In the genomic region with DNA sequence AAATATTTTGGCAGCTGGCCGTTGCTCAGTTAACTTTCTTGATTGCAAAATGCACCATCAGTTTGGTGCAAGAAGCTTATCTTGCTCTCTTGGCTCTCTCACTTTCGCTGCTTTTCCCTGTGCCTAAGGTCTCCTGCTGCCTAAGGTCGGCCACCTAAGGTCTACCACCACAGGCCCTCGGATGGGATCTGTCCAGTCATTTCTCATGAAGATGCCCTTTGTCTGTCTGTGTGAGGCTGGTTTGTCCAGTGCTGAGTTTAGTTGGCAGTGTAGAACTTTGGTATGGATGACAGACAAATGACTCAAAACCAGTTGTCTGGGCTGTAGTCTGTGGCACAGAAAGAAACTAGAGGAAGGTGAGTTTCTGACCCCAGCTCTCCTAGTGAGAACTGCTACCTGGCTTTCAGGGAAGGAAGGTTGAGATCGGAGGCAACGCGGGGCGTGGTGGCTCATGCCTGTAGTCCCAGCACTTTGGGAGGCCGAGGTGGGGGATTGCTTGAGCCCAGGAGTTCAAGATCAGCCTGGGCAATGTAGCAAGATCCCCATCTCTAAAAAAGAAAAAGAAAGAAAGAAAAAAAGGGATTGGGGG, we compare ENCODE assay signal across 8 cellular contexts. TPM values are rescaled to one million over a fixed set of nuclear protein-coding genes. Genes with fewer than 3 reads are reported as not detected.
DNase-seq lines count a peak whose midpoint lies in the region; ATAC-seq and TF ChIP-seq lines count a peak whose summit lies in the region.

No MANE protein-coding gene starts in this region.

- H3K36me3 Mint-ChIP-seq in endothelial cell (ENCODE audit: low read depth, unreplicated experiment) (peaks cover 14% of the 10 kb centered on the region), neural crest cell (ENCODE audit: low read depth) (peaks cover 3% of the 10 kb centered on the region)

- peaks cover 47% of the 10 kb centered on the region for H3K4me1 Mint-ChIP-seq in endothelial cell (ENCODE audit: unreplicated experiment)
- peaks cover 48% of the 10 kb centered on the region for H3K4me1 Mint-ChIP-seq in neural crest cell

- no peaks in the 10 kb centered on the region for H3K36me3 ChIP-seq in ES-I3 (ENCODE audit: insufficient read depth, low read length)

- peak; percentile 54 for DNase-seq in RPMI7951 (ENCODE audit: low read depth)
- DNase-seq in endothelial cell (ENCODE audit: low spot score): no peak
- DNase-seq in neural crest cell (ENCODE audit: low read depth, low spot score): no peak
- no peak for DNase-seq in retina

- H3K4me3 Mint-ChIP-seq in endothelial cell (ENCODE audit: unreplicated experiment): peak overlapping the region; percentile 94
- H3K4me3 Mint-ChIP-seq in neural crest cell: peak overlapping the region; percentile 38

- no peaks in the 10 kb centered on the region for H3K9me3 ChIP-seq in ES-I3 (ENCODE audit: control insufficient read depth, insufficient read depth, low read length)

- ATAC-seq in HG02763 (IDR thresholded peaks at IDR 0.05; ENCODE audit: unreplicated experiment): no peak
- no peak for ATAC-seq in HG02623 (IDR thresholded peaks at IDR 0.05; ENCODE audit: unreplicated experiment)
- ATAC-seq in HG03097 (IDR thresholded peaks at IDR 0.05; ENCODE audit: low FRiP score, unreplicated experiment): no peak

- H3K9me3 Mint-ChIP-seq in endothelial cell (ENCODE audit: unreplicated experiment): no peaks in the 10 kb centered on the region
- H3K9me3 Mint-ChIP-seq in neural crest cell: no peaks in the 10 kb centered on the region

- H3K9ac ChIP-seq in ES-I3 (ENCODE audit: low read depth, low read length): peak overlapping the region; percentile 0; the same call in 1 of the 2 replicates

- TF ChIP-seq CTCF in endothelial cell (IDR thresholded peaks at IDR 0.05; ENCODE audit: unreplicated experiment) (no peak), neural crest cell (conservative IDR thresholded peaks at IDR 0.05) (no peak)

- H3K4me1 ChIP-seq in ES-I3 (ENCODE audit: insufficient read depth, low read length): peaks cover 12% of the 10 kb centered on the region; the same call in 1 of the 2 replicates

- H3K27me3 Mint-ChIP-seq in endothelial cell (ENCODE audit: unreplicated experiment): peaks cover 9% of the 10 kb centered on the region
- H3K27me3 Mint-ChIP-seq in neural crest cell (ENCODE audit: low read depth): peaks cover 17% of the 10 kb centered on the region

- peak overlapping the region; percentile 93 for H3K27ac Mint-ChIP-seq in endothelial cell (ENCODE audit: unreplicated experiment)
- H3K27ac Mint-ChIP-seq in neural crest cell (ENCODE audit: unreplicated experiment): no peak overlapping the region

RNA-seq across cellular contexts. Expression of a gene that starts 2.6 kb away (rescaled TPM):
- 2.6 and 3.8 TPM in 2 replicates for total RNA-seq in RPMI7951 (2014; rRNA removed; shearing (Covaris generic))
- 63.3 TPM for total RNA-seq in endothelial cell (ENCODE audit: unreplicated experiment)
- total RNA-seq in neural crest cell: 39.8 and 44.5 TPM in 2 replicates

RNA-seq across cellular contexts. Expression of a gene that starts 59.5 kb away (rescaled TPM):
- 0.72 and 1.1 TPM in 2 replicates for total RNA-seq in RPMI7951 (2014; rRNA removed; shearing (Covaris generic))
- total RNA-seq in endothelial cell (ENCODE audit: unreplicated experiment) (6.2 TPM), neural crest cell (57.4 and 60.1 TPM in 2 replicates)
